16 cellular contexts compared by ENCODE assay signal in genomic region chr12:17982556-17982955, GRCh38.
DNase-seq lines count a peak whose midpoint lies in the region; ATAC-seq and TF ChIP-seq lines count a peak whose summit lies in the region.
"Had no signal": no experiment of that assay in that cellular context is flagged by ENCODE, and none has a peak within 500 bp of the region (broad histone marks: within the 10 kb centered on the region; RNA-seq: fewer than 3 reads in every experiment).

No MANE protein-coding gene starts in this region.

- H3K4ac ChIP-seq in H9 (ENCODE audit: low read depth, low read length) = no peak overlapping the region

- TF ChIP-seq EP300 in upper lobe of left lung (IDR thresholded peaks at IDR 0.05) = no peak

- H3K23me2 ChIP-seq in H9 (ENCODE audit: insufficient read length, low read depth, low read length, poor library complexity, severe bottlenecking) = no peaks in the 10 kb centered on the region

- H4K5ac ChIP-seq in H9 (ENCODE audit: insufficient read length, low read depth, low read length) = no peak overlapping the region

- no peak overlapping the region for H4K91ac ChIP-seq in H9 (ENCODE audit: insufficient read length, low read depth, low read length)

- no peak overlapping the region for H2BK15ac ChIP-seq in H9 (ENCODE audit: low read depth, low read length)

- H2AK5ac ChIP-seq in H9 (ENCODE audit: insufficient read length, low read length) = no peak overlapping the region

- no peak overlapping the region for H2BK20ac ChIP-seq in H9 (ENCODE audit: low read depth, low read length, poor library complexity, severe bottlenecking)

- H2AFZ ChIP-seq in H9 (ENCODE audit: low read length) = no peak overlapping the region
- H2AFZ ChIP-seq: GM23338 had no signal

- no peak for DNase-seq in H9
- no peak for DNase-seq in RWPE2 (ENCODE audit: low spot score)
- DNase-seq in endodermal cell = peak; percentile 47
- no peak for DNase-seq in nephron progenitor cell
- no peak for DNase-seq in GOT3 (lab: John Stamatoyannopoulos, UW)
- no peak for DNase-seq in thyroid gland
- DNase-seq in upper lobe of left lung = no peak
- no peak for DNase-seq in NCI-H1417 (lab: John Stamatoyannopoulos, UW)
- DNase-seq: ACHN; CD4-positive, CD25-positive, alpha-beta regulatory T cell; DMS 273 treated with DMSO at 0.1 percent for 48 hours; DMS79; HCEC 1CT; HFFc6 had no signal

- no peaks in the 10 kb centered on the region for H4K20me1 ChIP-seq in H9 (ENCODE audit: control insufficient read depth, insufficient read depth, insufficient read length)
- H4K20me1 ChIP-seq: BLaER1 treated with 17β-estradiol and CSF1 and Interleukin-3, amounts not matched to agents 10 nM and 100 nM had no signal

- H3K27ac ChIP-seq in H9 (ENCODE audit: insufficient read length, low read depth, low read length) = no peak overlapping the region
- H3K27ac ChIP-seq in RWPE2 (ENCODE audit: poor library complexity, severe bottlenecking) = no peak overlapping the region
- H3K27ac ChIP-seq in endodermal cell (ENCODE audit: low read depth, low read length) = no peak overlapping the region
- H3K27ac ChIP-seq in thyroid gland = no peak overlapping the region
- H3K27ac ChIP-seq in upper lobe of left lung = no peak overlapping the region
- H3K27ac ChIP-seq: BLaER1 treated with 17β-estradiol and CSF1 and Interleukin-3, amounts not matched to agents 10 nM and 100 nM had no signal

- H3K9me3 Mint-ChIP-seq in H9 = no peaks in the 10 kb centered on the region
- no peaks in the 10 kb centered on the region for H3K9me3 Mint-ChIP-seq in endodermal cell
- no peaks in the 10 kb centered on the region for H3K9me3 Mint-ChIP-seq in nephron progenitor cell
- H3K9me3 Mint-ChIP-seq: GM23338, HFFc6 had no signal

- H3K9ac ChIP-seq in H9 (ENCODE audit: extremely low read depth, insufficient read length, low read length) (no peak overlapping the region), endodermal cell (ENCODE audit: extremely low read depth, low read length, poor library complexity, severe bottlenecking) (no peak overlapping the region)
- H3K9ac ChIP-seq: BLaER1 treated with 17β-estradiol and CSF1 and Interleukin-3, amounts not matched to agents 10 nM and 100 nM had no signal

- no peak overlapping the region for H3T11ph ChIP-seq in H9 (ENCODE audit: low read length)

- H2BK120ac ChIP-seq in H9 (ENCODE audit: low read depth, low read length, poor library complexity, severe bottlenecking) = no peak overlapping the region

- no peak overlapping the region for H3K14ac ChIP-seq in H9 (ENCODE audit: insufficient read depth, low read length)

- TF ChIP-seq POLR2A in thyroid gland (IDR thresholded peaks at IDR 0.05) = no peak
- TF ChIP-seq POLR2A in upper lobe of left lung (IDR thresholded peaks at IDR 0.05) = no peak

- no peaks in the 10 kb centered on the region for H3K36me3 ChIP-seq in RWPE2 (ENCODE audit: low read depth)
- no peaks in the 10 kb centered on the region for H3K36me3 ChIP-seq in endodermal cell (ENCODE audit: control insufficient read depth, insufficient read depth, low read length)
- H3K36me3 ChIP-seq in thyroid gland = no peaks in the 10 kb centered on the region
- H3K36me3 ChIP-seq in upper lobe of left lung = no peaks in the 10 kb centered on the region
- H3K36me3 ChIP-seq: BLaER1 treated with 17β-estradiol and CSF1 and Interleukin-3, amounts not matched to agents 10 nM and 100 nM had no signal

- no CpG with 5 or more reads among the region's 3 CpGs for WGBS in H9 (ENCODE audit: extremely low coverage, insufficient read length, low lambda C conversion rate)
- 88 to 100% methylated on average over 2 to 3 of the region's 3 CpGs for WGBS in endodermal cell (ENCODE audit: insufficient coverage in 1 of 2, insufficient read length in 1 of 2), 2 experiments
- 62 to 67% methylated on average over 3 of the region's 3 CpGs for WGBS in thyroid gland, 2 donors
- WGBS in upper lobe of left lung, 2 donors = 61 to 68% methylated on average over 3 of the region's 3 CpGs

- no peak overlapping the region for H2BK5ac ChIP-seq in H9 (ENCODE audit: insufficient read length, low read length)

- no peak for TF ChIP-seq CTCF in H9 (conservative IDR thresholded peaks at IDR 0.05)
- no peak for TF ChIP-seq CTCF in RWPE2 (IDR thresholded peaks at IDR 0.05; ENCODE audit: poor library complexity, severe bottlenecking)
- peak; percentile 17 for TF ChIP-seq CTCF in endodermal cell (conservative IDR thresholded peaks at IDR 0.05)
- TF ChIP-seq CTCF in nephron progenitor cell (IDR thresholded peaks at IDR 0.05) = no peak
- TF ChIP-seq CTCF in thyroid gland (IDR thresholded peaks at IDR 0.05) = no peak
- no peak for TF ChIP-seq CTCF in upper lobe of left lung (IDR thresholded peaks at IDR 0.05)

- intact Hi-C loops in thyroid gland (cut with DNase I) = no loop called here

- H3K27ac Mint-ChIP-seq in H9 = peak overlapping the region in 2 of 3 experiments; percentile 45 to 46; a peak in 1 of 7 replicates
- H3K27ac Mint-ChIP-seq in endodermal cell = peak overlapping the region; percentile 4
- peak overlapping the region; percentile 30 for H3K27ac Mint-ChIP-seq in nephron progenitor cell
- H3K27ac Mint-ChIP-seq: CD4-positive, CD25-positive, alpha-beta regulatory T cell; GM23338; HFFc6 had no signal

- H3K23ac ChIP-seq in H9 (ENCODE audit: insufficient read length, low read depth, low read length) = no peak overlapping the region

- H3K4me3 ChIP-seq in RWPE2 (ENCODE audit: severe bottlenecking) (no peak overlapping the region), endodermal cell (ENCODE audit: low read length) (no peak overlapping the region), thyroid gland (replicated peaks in 1 of 3) (no peak overlapping the region), upper lobe of left lung (no peak overlapping the region)
- H3K4me3 ChIP-seq: BLaER1 treated with 17β-estradiol and CSF1 and Interleukin-3, amounts not matched to agents 10 nM and 100 nM; GM23338 had no signal

- H3K4me3 Mint-ChIP-seq in H9 = no peak overlapping the region
- H3K4me3 Mint-ChIP-seq in endodermal cell = no peak overlapping the region
- no peak overlapping the region for H3K4me3 Mint-ChIP-seq in nephron progenitor cell
- H3K4me3 Mint-ChIP-seq: CD4-positive, CD25-positive, alpha-beta regulatory T cell; GM23338; HFFc6 had no signal

- ATAC-seq in RWPE2 (ENCODE audit: low read depth) (0 out of 3 replicates have a peak, but pooled peaks have one; percentile 17), upper lobe of left lung (ENCODE audit: low FRiP score in 2 of 2) (no peak)
- ATAC-seq: GM23338 had no signal

- H3K9me3 ChIP-seq in H9 (ENCODE audit: control insufficient read depth, low read depth, low read length) (no peaks in the 10 kb centered on the region), RWPE2 (ENCODE audit: severe bottlenecking) (no peaks in the 10 kb centered on the region), endodermal cell (ENCODE audit: control insufficient read depth, low read length) (no peaks in the 10 kb centered on the region), thyroid gland (no peaks in the 10 kb centered on the region), upper lobe of left lung (no peaks in the 10 kb centered on the region)
- H3K9me3 ChIP-seq: BLaER1 treated with 17β-estradiol and CSF1 and Interleukin-3, amounts not matched to agents 10 nM and 100 nM had no signal

- H2BK12ac ChIP-seq in H9 (ENCODE audit: insufficient read length, low read depth, low read length) = no peak overlapping the region

- H3K27me3 Mint-ChIP-seq in H9 (ENCODE audit: low read depth) = no peaks in the 10 kb centered on the region
- H3K27me3 Mint-ChIP-seq in endodermal cell (ENCODE audit: insufficient read depth) = no peaks in the 10 kb centered on the region
- no peaks in the 10 kb centered on the region for H3K27me3 Mint-ChIP-seq in nephron progenitor cell (ENCODE audit: low read depth, poor library complexity)
- H3K27me3 Mint-ChIP-seq: CD4-positive, CD25-positive, alpha-beta regulatory T cell had no signal

- H3K4me1 ChIP-seq in H9 (ENCODE audit: insufficient read depth, low read length) = no peaks in the 10 kb centered on the region
- no peaks in the 10 kb centered on the region for H3K4me1 ChIP-seq in RWPE2 (ENCODE audit: insufficient read depth, poor library complexity, severe bottlenecking)
- no peaks in the 10 kb centered on the region for H3K4me1 ChIP-seq in endodermal cell (ENCODE audit: control insufficient read depth, insufficient read depth, low read length)
- no peaks in the 10 kb centered on the region for H3K4me1 ChIP-seq in thyroid gland
- no peaks in the 10 kb centered on the region for H3K4me1 ChIP-seq in upper lobe of left lung
- H3K4me1 ChIP-seq: BLaER1 treated with 17β-estradiol and CSF1 and Interleukin-3, amounts not matched to agents 10 nM and 100 nM had no signal

- no peak overlapping the region for H4K8ac ChIP-seq in H9 (replicated peaks; ENCODE audit: insufficient read length, low read depth, low read length)

- no peak overlapping the region for H3K56ac ChIP-seq in H9 (ENCODE audit: insufficient read length, low read depth, low read length)

- no peak overlapping the region for H3K18ac ChIP-seq in H9 (ENCODE audit: insufficient read length, low read depth, low read length)

- no peaks in the 10 kb centered on the region for H3K4me1 Mint-ChIP-seq in H9
- peaks cover 10% of the 10 kb centered on the region for H3K4me1 Mint-ChIP-seq in endodermal cell
- peaks cover 5% of the 10 kb centered on the region for H3K4me1 Mint-ChIP-seq in nephron progenitor cell
- H3K4me1 Mint-ChIP-seq: CD4-positive, CD25-positive, alpha-beta regulatory T cell; GM23338 had no signal

- no peaks in the 10 kb centered on the region for H3K36me3 Mint-ChIP-seq in H9 (ENCODE audit: insufficient read depth in 1 of 3, low read depth in 3 of 3)
- H3K36me3 Mint-ChIP-seq in endodermal cell (ENCODE audit: low read depth) = no peaks in the 10 kb centered on the region
- H3K36me3 Mint-ChIP-seq in nephron progenitor cell (ENCODE audit: low read depth) = no peaks in the 10 kb centered on the region
- H3K36me3 Mint-ChIP-seq: CD4-positive, CD25-positive, alpha-beta regulatory T cell had no signal

- no peaks in the 10 kb centered on the region for H3K79me1 ChIP-seq in H9 (ENCODE audit: insufficient read depth, low read depth, low read length, poor library complexity, severe bottlenecking)

- no peaks in the 10 kb centered on the region for H3K27me3 ChIP-seq in H9 (ENCODE audit: insufficient read depth, low read length)
- no peaks in the 10 kb centered on the region for H3K27me3 ChIP-seq in RWPE2 (ENCODE audit: insufficient read depth, poor library complexity, severe bottlenecking)
- H3K27me3 ChIP-seq in endodermal cell (ENCODE audit: control insufficient read depth, insufficient read depth, low read length, poor library complexity, severe bottlenecking) = no peaks in the 10 kb centered on the region
- H3K27me3 ChIP-seq in thyroid gland = no peaks in the 10 kb centered on the region
- H3K27me3 ChIP-seq in upper lobe of left lung = no peaks in the 10 kb centered on the region
- H3K27me3 ChIP-seq: BLaER1 treated with 17β-estradiol and CSF1 and Interleukin-3, amounts not matched to agents 10 nM and 100 nM had no signal

- no peak overlapping the region for H3K4me2 ChIP-seq in H9 (ENCODE audit: insufficient read depth, insufficient read length, low read length)
- H3K4me2 ChIP-seq: BLaER1 treated with 17β-estradiol and CSF1 and Interleukin-3, amounts not matched to agents 10 nM and 100 nM; GM23338 had no signal

- no peaks in the 10 kb centered on the region for H3K79me2 ChIP-seq in H9 (ENCODE audit: insufficient read depth, low read length)
